ENCODE assay signal across 8 cellular contexts in the genomic region with DNA sequence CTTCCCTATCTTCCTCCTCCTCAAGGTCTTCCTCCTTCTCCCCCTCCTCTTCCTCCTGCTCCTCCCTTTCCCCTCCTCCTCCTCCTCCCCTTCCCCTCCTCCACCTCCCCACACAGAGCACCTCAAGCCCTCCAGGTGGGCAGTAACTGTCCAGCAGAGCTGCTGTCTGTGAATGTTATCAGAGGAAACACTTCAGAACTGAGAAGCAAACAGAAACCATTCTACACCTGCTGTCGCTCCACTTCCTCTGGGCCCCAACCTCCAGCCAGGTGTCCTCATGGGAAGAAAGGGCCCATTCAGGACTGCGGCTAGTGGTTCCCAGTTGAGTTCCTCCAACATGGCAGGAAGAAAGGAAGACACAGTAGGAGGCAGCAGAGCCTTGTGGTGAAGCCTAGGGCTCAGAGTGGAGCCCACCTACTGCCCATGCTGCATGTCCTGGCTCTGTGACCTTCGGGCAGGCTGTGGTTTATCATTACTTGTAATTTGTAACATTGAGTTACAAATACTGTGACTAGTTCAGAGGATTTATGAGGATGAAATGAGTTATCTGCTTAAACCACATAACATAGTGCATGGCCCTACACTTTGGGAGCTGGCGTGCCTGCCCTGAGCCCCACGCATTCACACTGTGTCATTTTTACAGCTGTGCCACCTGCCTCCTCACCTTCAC.
A peak's percentile ranks its signal among the peaks of the same experiment; 100 is the strongest.
DNase-seq lines count a peak whose midpoint lies in the region; ATAC-seq and TF ChIP-seq lines count a peak whose summit lies in the region.

No MANE protein-coding gene starts in this region.

- H3K4me3 Mint-ChIP-seq in Calu3 (ENCODE audit: low read depth, unreplicated experiment) = no peak overlapping the region

- H2BK12ac ChIP-seq in mesenchymal stem cell (ENCODE audit: low read length in 2 of 2) = no peak overlapping the region

- no peaks in the 10 kb centered on the region for H3K36me3 ChIP-seq in H7 (replicated peaks; ENCODE audit: control insufficient read depth, insufficient read depth, low read length)
- H3K36me3 ChIP-seq in mesenchymal stem cell (ENCODE audit: control insufficient read depth in 1 of 2, insufficient read depth in 2 of 2, low read depth in 1 of 2, low read length in 2 of 2) = no peaks in the 10 kb centered on the region

- no peaks in the 10 kb centered on the region for H3K27me3 ChIP-seq in H7 (ENCODE audit: control insufficient read depth, insufficient read depth, low read length)
- peaks cover 0 to 41% of the 10 kb centered on the region in 2 experiments for H3K27me3 ChIP-seq in mesenchymal stem cell (ENCODE audit: control insufficient read depth in 1 of 2, insufficient read depth in 1 of 2, low read length in 2 of 2)

- no peak overlapping the region for H3K23ac ChIP-seq in mesenchymal stem cell (ENCODE audit: low read length in 2 of 2)

- no peak overlapping the region for H2BK15ac ChIP-seq in mesenchymal stem cell (ENCODE audit: low read depth, poor library complexity, severe bottlenecking)

- WGBS in mesenchymal stem cell = 92% methylated on average over 5 of the region's 5 CpGs

- H2AFZ ChIP-seq in mesenchymal stem cell (ENCODE audit: low read depth, low read length) = no peak overlapping the region

- H3K4me2 ChIP-seq in mesenchymal stem cell (ENCODE audit: low read length, poor library complexity, severe bottlenecking) = no peak overlapping the region

- H3K4me1 Mint-ChIP-seq in Calu3 (ENCODE audit: low read depth, unreplicated experiment) = no peaks in the 10 kb centered on the region

- ATAC-seq in GM18517 (IDR thresholded peaks at IDR 0.05; ENCODE audit: unreplicated experiment) (peak; percentile 51), GM21717 (IDR thresholded peaks at IDR 0.05; ENCODE audit: unreplicated experiment) (peak; percentile 37)
- peak; percentile 12 to 17 for ATAC-seq in activated naive CD4-positive, alpha-beta T cell treated with anti-CD3 and anti-CD28 coated beads, Interleukin-2, amount 50 U/mL, for 72 hours

- H4K91ac ChIP-seq in mesenchymal stem cell (ENCODE audit: low read length) = no peak overlapping the region

- DNase-seq in NCI-H1105 (lab: John Stamatoyannopoulos, UW) (peak; percentile 9), Calu3 (no peak), H7 (no peak), mesenteric fat pad (ENCODE audit: low spot score) (no peak), mesenchymal stem cell (no peak)
- DNase-seq in activated naive CD4-positive, alpha-beta T cell treated with anti-CD3 and anti-CD28 coated beads, Interleukin-2, amount 50 U/mL, for 72 hours (ENCODE audit: low spot score in 2 of 2) = no peak

- no peak overlapping the region for H4K8ac ChIP-seq in mesenchymal stem cell (ENCODE audit: low read length)

- no peak overlapping the region for H2BK5ac ChIP-seq in mesenchymal stem cell (ENCODE audit: low read depth, low read length, poor library complexity, severe bottlenecking)

- no peak overlapping the region for H3K4ac ChIP-seq in mesenchymal stem cell (ENCODE audit: low read depth in 1 of 2, low read length in 2 of 2)

- H3K4me3 ChIP-seq in H7 (ENCODE audit: insufficient read depth, low read depth, low read length) (no peak overlapping the region), mesenchymal stem cell (ENCODE audit: insufficient read depth in 1 of 2, low read depth in 1 of 2, low read length in 2 of 2) (no peak overlapping the region)

- intact Hi-C loops in Calu3 (cut with micrococcal nuclease; ENCODE audit: unreplicated experiment) = no loop called here

- peaks cover 11% of the 10 kb centered on the region for H3K9me3 ChIP-seq in mesenchymal stem cell (ENCODE audit: control insufficient read depth, low read length)

- TF ChIP-seq CTCF in Calu3 (IDR thresholded peaks at IDR 0.05; ENCODE audit: unreplicated experiment) = no peak

- H3K14ac ChIP-seq in mesenchymal stem cell (ENCODE audit: low read length in 2 of 2) = no peak overlapping the region

- H2BK120ac ChIP-seq in mesenchymal stem cell (ENCODE audit: low read depth, low read length) = no peak overlapping the region

- CTCF ChIA-PET in Calu3 (lab: Charles Lee) = interaction anchor here (0.8 kb wide), 1 partner anchor 38 kb away, joined by 4 read pairs; no protein-coding TSS in a partner anchor

- H3K4me1 ChIP-seq in mesenchymal stem cell (ENCODE audit: control insufficient read depth, insufficient read depth, low read depth, low read length) = peaks cover 3% of the 10 kb centered on the region

- H3K36me3 Mint-ChIP-seq in activated naive CD4-positive, alpha-beta T cell treated with anti-CD3 and anti-CD28 coated beads, Interleukin-2, amount 50 U/mL, for 72 hours = peaks cover 16 to 32% of the 10 kb centered on the region in 2 donors
- H3K36me3 Mint-ChIP-seq in Calu3 (ENCODE audit: insufficient read depth, unreplicated experiment) = no peaks in the 10 kb centered on the region

- no peaks in the 10 kb centered on the region for H3K27me3 Mint-ChIP-seq in Calu3 (ENCODE audit: unreplicated experiment)

- H2AK5ac ChIP-seq in mesenchymal stem cell (ENCODE audit: low read length, severe bottlenecking) = no peak overlapping the region

- no peaks in the 10 kb centered on the region for H3K79me1 ChIP-seq in mesenchymal stem cell (replicated peaks; ENCODE audit: low read length, poor library complexity, severe bottlenecking)

- H3K18ac ChIP-seq in mesenchymal stem cell (ENCODE audit: low read depth in 1 of 2, low read length in 2 of 2) = no peak overlapping the region

- no peak overlapping the region for H3K9ac ChIP-seq in mesenchymal stem cell (ENCODE audit: low read length)

- no TSS peak for BruUV-seq in Calu3 (replicated peaks; lab: Mats Ljungman, UMichigan)

- peaks cover 8 to 12% of the 10 kb centered on the region in 2 donors for H3K9me3 Mint-ChIP-seq in activated naive CD4-positive, alpha-beta T cell treated with anti-CD3 and anti-CD28 coated beads, Interleukin-2, amount 50 U/mL, for 72 hours
- H3K9me3 Mint-ChIP-seq in Calu3 (ENCODE audit: low read depth, unreplicated experiment) = peaks cover 3% of the 10 kb centered on the region

- H3K27ac Mint-ChIP-seq in activated naive CD4-positive, alpha-beta T cell treated with anti-CD3 and anti-CD28 coated beads, Interleukin-2, amount 50 U/mL, for 72 hours = peak overlapping the region in 1 of 2 donors; percentile 93
- H3K27ac Mint-ChIP-seq in Calu3 (ENCODE audit: unreplicated experiment) = no peak overlapping the region

- no peak overlapping the region for H3K27ac ChIP-seq in mesenchymal stem cell (ENCODE audit: low read length, poor library complexity, severe bottlenecking)
